ENCODE assay signal across 2 cellular contexts in genomic region chr1:31586376-31587327, GRCh38.
TF ChIP-seq lines count a peak whose summit lies in the region.

No MANE protein-coding gene starts in this region.

TF ChIP-seq in K562, 482 proteins besides CTCF, POLR2A, EP300 and RAD21:
- no peak for TF ChIP-seq MLLT1 (IDR thresholded peaks at IDR 0.05)
- TF ChIP-seq ZFP36 (IDR thresholded peaks at IDR 0.05; ENCODE audit: low read depth, low read length, partially characterized antibody): peak; percentile 35
- no peak for TF ChIP-seq EZH2 (IDR thresholded peaks at IDR 0.05; ENCODE audit: borderline replicate concordance, low read depth, low read length)
TF ChIP-seq in K562: peak in this region for 1.

TF ChIP-seq in SK-N-SH, 30 proteins besides CTCF, POLR2A, EP300 and RAD21:
- TF ChIP-seq MXI1 (IDR thresholded peaks at IDR 0.05; ENCODE audit: low read depth, low read length): no peak
- TF ChIP-seq PBX3 (IDR thresholded peaks at IDR 0.05): no peak
- TF ChIP-seq IRF3 (IDR thresholded peaks at IDR 0.05; ENCODE audit: low read depth, low read length): no peak
- TF ChIP-seq SMC3 (IDR thresholded peaks at IDR 0.05; ENCODE audit: low read depth, low read length): no peak
- no peak for TF ChIP-seq TEAD4 (IDR thresholded peaks at IDR 0.05; ENCODE audit: borderline replicate concordance, insufficient read depth)
- TF ChIP-seq NFIC (IDR thresholded peaks at IDR 0.05; ENCODE audit: borderline replicate concordance): no peak
- no peak for TF ChIP-seq MAX (IDR thresholded peaks at IDR 0.05; ENCODE audit: low read depth)
- no peak for TF ChIP-seq USF2 (IDR thresholded peaks at IDR 0.05; ENCODE audit: borderline replicate concordance, low read depth, low read length)
- TF ChIP-seq RFX5 (IDR thresholded peaks at IDR 0.05; ENCODE audit: low read length): no peak
- no peak for TF ChIP-seq SIN3A (IDR thresholded peaks at IDR 0.05; ENCODE audit: borderline replicate concordance, low read depth, low read length)
- no peak for TF ChIP-seq TCF12 (IDR thresholded peaks at IDR 0.05)
- no peak for TF ChIP-seq FOSL2 (IDR thresholded peaks at IDR 0.05; ENCODE audit: borderline replicate concordance, low read depth)
- no peak for TF ChIP-seq USF1 (IDR thresholded peaks at IDR 0.05; ENCODE audit: borderline replicate concordance, low read depth)
- no peak for TF ChIP-seq MEF2A (IDR thresholded peaks at IDR 0.05; ENCODE audit: borderline replicate concordance, low read depth)
- TF ChIP-seq POLR2AphosphoS5 (IDR thresholded peaks at IDR 0.05; ENCODE audit: low read depth, low read length): no peak
- no peak for TF ChIP-seq FOXJ3 (CRISPR knock-in tag; IDR thresholded peaks at IDR 0.05)
- TF ChIP-seq GABPA (IDR thresholded peaks at IDR 0.05; ENCODE audit: low read depth): no peak
- no peak for TF ChIP-seq TAF1 (IDR thresholded peaks at IDR 0.05; ENCODE audit: borderline replicate concordance, low read depth, low read length)
- no peak for TF ChIP-seq GATA2 (CRISPR knock-in tag; IDR thresholded peaks at IDR 0.05)
